Comparison of ENCODE assay signal across 24 cellular contexts in the genomic region with DNA sequence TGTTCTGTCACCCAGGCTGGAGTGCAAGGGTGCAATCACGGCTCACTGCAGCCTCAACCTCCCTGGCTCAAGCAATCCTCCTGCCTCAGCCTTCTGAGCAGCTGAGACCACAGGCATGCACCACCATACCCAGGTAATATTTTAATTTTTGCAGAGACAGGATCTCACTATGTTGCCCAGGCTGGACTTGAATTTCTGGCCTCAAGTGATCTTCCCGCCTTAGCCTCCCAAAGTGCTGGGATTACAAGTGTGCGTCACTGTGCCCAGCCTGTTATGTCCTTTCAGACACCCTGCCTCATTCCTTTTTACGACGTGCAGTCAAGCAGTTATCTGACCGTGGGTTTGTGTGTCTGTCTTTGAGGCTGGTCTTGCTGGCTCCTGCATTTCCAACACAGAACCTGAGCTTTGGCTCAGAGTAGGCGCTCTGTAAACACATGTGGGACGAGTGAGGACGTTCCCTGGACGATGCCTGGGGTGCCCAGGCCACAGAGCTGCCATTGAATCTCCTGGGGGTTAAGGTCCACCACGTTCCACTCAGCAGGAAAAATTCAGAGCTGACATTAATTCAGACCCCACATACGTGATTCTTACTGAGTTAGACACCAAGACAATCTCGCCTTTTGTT. TPM values are rescaled to one million over a fixed set of nuclear protein-coding genes. Genes with fewer than 3 reads are reported as not detected.
"Had no signal": no experiment of that assay in that cellular context is flagged by ENCODE, and none has a peak within 500 bp of the region (broad histone marks: within the 10 kb centered on the region; RNA-seq: fewer than 3 reads in every experiment).

No MANE protein-coding gene starts in this region.

- H3K9ac ChIP-seq: SK-N-SH had no signal

- H3K4me3 Mint-ChIP-seq: activated B cell treated with CpG ODN at 0.5 μM for 24 hours; activated naive CD4-positive, alpha-beta T cell treated with anti-CD3 and anti-CD28 coated beads for 36 hours; activated naive CD8-positive, alpha-beta T cell treated with anti-CD3 and anti-CD28 coated beads, Interleukin-2, amount 10 ng/mL, durations not matched to agents 7 days and 5 days; activated T-cell treated with anti-CD3 and anti-CD28 coated beads, Interleukin-2, amount 50 U/mL, for 72 hours had no signal

- H3K36me3 ChIP-seq: esophagus squamous epithelium, gastrocnemius medialis, lower lobe of right lung, upper lobe of left lung had no signal

- H3K4me3 ChIP-seq: esophagus squamous epithelium, gastrocnemius medialis, lower lobe of right lung, mucosa of descending colon, testis, upper lobe of left lung had no signal

- H3K27ac ChIP-seq: esophagus squamous epithelium, gastrocnemius medialis, lower lobe of right lung, testis, upper lobe of left lung had no signal

- H3K36me3 Mint-ChIP-seq: activated naive CD8-positive, alpha-beta T cell treated with anti-CD3 and anti-CD28 coated beads, Interleukin-2, amount 10 ng/mL, durations not matched to agents 7 days and 5 days had no signal

- ATAC-seq: activated T-cell treated with anti-CD3 and anti-CD28 coated beads, Interleukin-2, amount 50 U/mL, for 72 hours; gastrocnemius medialis; left lobe of liver; lower lobe of right lung; mucosa of descending colon had no signal

- H3K27me3 ChIP-seq: esophagus squamous epithelium, gastrocnemius medialis, testis, upper lobe of left lung had no signal

- H3K4me1 Mint-ChIP-seq: activated B cell treated with CpG ODN at 0.5 μM for 24 hours; activated naive CD8-positive, alpha-beta T cell treated with anti-CD3 and anti-CD28 coated beads, Interleukin-2, amount 10 ng/mL, durations not matched to agents 7 days and 5 days had no signal

- DNase-seq: activated B cell treated with CpG ODN at 0.5 μM for 24 hours; activated CD4-positive, alpha-beta T cell treated with anti-CD3 and anti-CD28 coated beads for 4 hours; activated CD4-positive, alpha-beta T cell treated with anti-CD3 and anti-CD28 coated beads, Interleukin-2, amount 50 U/mL, for 48 hours; activated effector memory CD4-positive, alpha-beta T cell treated with Interleukin-2 at 50 U/mL for 16 hours; activated naive CD4-positive, alpha-beta T cell treated with anti-CD3 and anti-CD28 coated beads for 36 hours; activated naive CD8-positive, alpha-beta T cell treated with anti-CD3 and anti-CD28 coated beads, Interleukin-2, amount 10 ng/mL, durations not matched to agents 7 days and 5 days; activated T-cell treated with anti-CD3 and anti-CD28 coated beads, Interleukin-2, amount 50 U/mL, for 72 hours; amniotic stem cell; dermis blood vessel endothelial cell; effector memory CD4-positive, alpha-beta T cell; esophagus squamous epithelium; gastrocnemius medialis; lower lobe of right lung; mesendoderm; mucosa of descending colon; SK-N-SH; stimulated activated CD4-positive, alpha-beta T cell treated with anti-CD3 and anti-CD28 coated beads, Interleukin-4, amount 100 ng/mL, for 1 hour; stimulated activated naive CD4-positive, alpha-beta T cell; T-helper 1 cell; testis; upper lobe of left lung had no signal

- H3K9me3 ChIP-seq: esophagus squamous epithelium, gastrocnemius medialis, lower lobe of right lung, mucosa of descending colon, SK-N-SH, testis, upper lobe of left lung had no signal

- H3K9me3 Mint-ChIP-seq: activated B cell treated with CpG ODN at 0.5 μM for 24 hours; activated naive CD4-positive, alpha-beta T cell treated with anti-CD3 and anti-CD28 coated beads for 36 hours; activated naive CD8-positive, alpha-beta T cell treated with anti-CD3 and anti-CD28 coated beads, Interleukin-2, amount 10 ng/mL, durations not matched to agents 7 days and 5 days; activated T-cell treated with anti-CD3 and anti-CD28 coated beads, Interleukin-2, amount 50 U/mL, for 72 hours had no signal

- H3K4me1 ChIP-seq: esophagus squamous epithelium, gastrocnemius medialis, lower lobe of right lung, testis, upper lobe of left lung had no signal

- H3K27ac Mint-ChIP-seq: activated B cell treated with CpG ODN at 0.5 μM for 24 hours; activated naive CD4-positive, alpha-beta T cell treated with anti-CD3 and anti-CD28 coated beads for 36 hours; activated naive CD8-positive, alpha-beta T cell treated with anti-CD3 and anti-CD28 coated beads, Interleukin-2, amount 10 ng/mL, durations not matched to agents 7 days and 5 days; activated T-cell treated with anti-CD3 and anti-CD28 coated beads, Interleukin-2, amount 50 U/mL, for 72 hours had no signal

RNA-seq across cellular contexts. Expression of gene EMID1, which starts 21.6 kb away (rescaled TPM):
- total RNA-seq: activated B cell treated with CpG ODN at 0.5 μM for 24 hours; activated CD8-positive, alpha-beta memory T cell treated with anti-CD3 and anti-CD28 coated beads for 36 hours; activated naive CD4-positive, alpha-beta T cell treated with anti-CD3 and anti-CD28 coated beads for 36 hours; activated naive CD8-positive, alpha-beta T cell treated with anti-CD3 and anti-CD28 coated beads, Interleukin-2, amount 10 ng/mL, durations not matched to agents 7 days and 5 days had no signal
- polyA plus RNA-seq: keratinocyte had no signal
